23 cellular contexts compared by ENCODE assay signal in genomic region chr11:35348898-35349687, GRCh38.
A peak's percentile ranks its signal among the peaks of the same experiment; 100 is the strongest.
DNase-seq lines count a peak whose midpoint lies in the region; ATAC-seq, FAIRE-seq and TF ChIP-seq lines count a peak whose summit lies in the region.
"Had no signal": no experiment of that assay in that cellular context is flagged by ENCODE, and none has a peak within 500 bp of the region (broad histone marks: within the 10 kb centered on the region; RNA-seq: fewer than 3 reads in every experiment).

No MANE protein-coding gene starts in this region.

- TF ChIP-seq POLR2A in GM12891 (IDR thresholded peaks at IDR 0.05; ENCODE audit: low read depth, low read length) (no peak), gastroesophageal sphincter (IDR thresholded peaks at IDR 0.05) (no peak)

- no peak overlapping the region for H3K4me2 ChIP-seq in neural progenitor cell
- H3K4me2 ChIP-seq: PC-9 had no signal

- intact Hi-C loops in activated naive CD4-positive, alpha-beta T cell treated with anti-CD3 and anti-CD28 coated beads for 36 hours (cut with micrococcal nuclease): no loop called here

- H3K36me3 ChIP-seq in neural progenitor cell (no peaks in the 10 kb centered on the region), gastroesophageal sphincter (no peaks in the 10 kb centered on the region)
- H3K36me3 ChIP-seq: transverse colon had no signal

- ATAC-seq in activated CD8-positive, alpha-beta T cell treated with anti-CD3 and anti-CD28 coated beads, Interleukin-2, amount 10 ng/mL, durations not matched to agents 7 days and 5 days: no peak
- ATAC-seq in HG02571 (IDR thresholded peaks at IDR 0.05; ENCODE audit: unreplicated experiment) (no peak), GM21717 (IDR thresholded peaks at IDR 0.05; ENCODE audit: unreplicated experiment) (no peak), gastroesophageal sphincter (no peak)
- ATAC-seq: left cardiac atrium; sciatic nerve; stimulated activated naive B cell treated with anti-CD40 and anti-IgM and Interleukin-4, amounts not matched to agents 10 μg/mL and 1 μg/mL and 100 μg/mL, for 72 hours; WTC11 had no signal

- H2AFZ ChIP-seq in neural progenitor cell (replicated peaks): no peak overlapping the region
- H2AFZ ChIP-seq: parathyroid adenoma, PC-9 had no signal

- TF ChIP-seq CTCF in neural progenitor cell (IDR thresholded peaks at IDR 0.05) (no peak), gastroesophageal sphincter (IDR thresholded peaks at IDR 0.05) (no peak)

- CTCF ChIA-PET in activated naive CD4-positive, alpha-beta T cell treated with anti-CD3 and anti-CD28 coated beads for 36 hours (lab: Charles Lee): interaction anchor here (0.6 to 1.3 kb wide), 4 partner anchors 11 to 318 kb away, joined by 3 to 10 read pairs (median 4); no protein-coding TSS in a partner anchor
- CTCF ChIA-PET in activated CD8-positive, alpha-beta T cell treated with anti-CD3 and anti-CD28 coated beads, Interleukin-2, amount 10 ng/mL, durations not matched to agents 7 days and 5 days (lab: Charles Lee): interaction anchor here (0.9 to 1.0 kb wide), 2 partner anchors 28 to 42 kb away, joined by 3 read pairs; no protein-coding TSS in a partner anchor

- no peaks in the 10 kb centered on the region for H3K9me3 Mint-ChIP-seq in activated naive CD4-positive, alpha-beta T cell treated with anti-CD3 and anti-CD28 coated beads for 36 hours
- peaks cover 9% of the 10 kb centered on the region for H3K9me3 Mint-ChIP-seq in activated CD8-positive, alpha-beta T cell treated with anti-CD3 and anti-CD28 coated beads, Interleukin-2, amount 10 ng/mL, durations not matched to agents 7 days and 5 days (ENCODE audit: insufficient read depth)
- H3K9me3 Mint-ChIP-seq in neural progenitor cell: no peaks in the 10 kb centered on the region
- H3K9me3 Mint-ChIP-seq: H9, naive B cell, WTC11 had no signal

- H3K4me3 ChIP-seq in neural progenitor cell (no peak overlapping the region), gastroesophageal sphincter (no peak overlapping the region)
- H3K4me3 ChIP-seq: PC-9, transverse colon had no signal

- H3K27me3 Mint-ChIP-seq in activated naive CD4-positive, alpha-beta T cell treated with anti-CD3 and anti-CD28 coated beads for 36 hours (ENCODE audit: low read depth): no peaks in the 10 kb centered on the region
- peaks cover 3% of the 10 kb centered on the region for H3K27me3 Mint-ChIP-seq in activated CD8-positive, alpha-beta T cell treated with anti-CD3 and anti-CD28 coated beads, Interleukin-2, amount 10 ng/mL, durations not matched to agents 7 days and 5 days (ENCODE audit: low read depth)
- peaks cover 2% of the 10 kb centered on the region for H3K27me3 Mint-ChIP-seq in neural progenitor cell (ENCODE audit: insufficient read depth, low read depth)

- DNase-seq in activated naive CD4-positive, alpha-beta T cell treated with anti-CD3 and anti-CD28 coated beads for 36 hours: no peak
- DNase-seq in activated naive CD4-positive, alpha-beta T cell treated with Interleukin-2 at 50 U/mL for 16 hours: no peak
- no peak for DNase-seq in GM12891 (ENCODE audit: insufficient read length, low spot score)
- no peak for DNase-seq in activated CD8-positive, alpha-beta T cell treated with anti-CD3 and anti-CD28 coated beads, Interleukin-2, amount 10 ng/mL, durations not matched to agents 7 days and 5 days
- DNase-seq in neural progenitor cell (ENCODE audit: low spot score): no peak
- DNase-seq: activated gamma-delta T cell; H9; KG1; left cardiac atrium; mesenchymal stem cell; naive B cell; NCI-H187; NCI-H774; PC-9; stimulated activated naive B cell treated with anti-CD40 and anti-IgM and Interleukin-4, amounts not matched to agents 10 μg/mL and 1 μg/mL and 100 μg/mL, for 72 hours; transverse colon had no signal

- POLR2A ChIA-PET in activated CD8-positive, alpha-beta T cell treated with anti-CD3 and anti-CD28 coated beads, Interleukin-2, amount 10 ng/mL, durations not matched to agents 7 days and 5 days (lab: Charles Lee): interaction anchor here (1.4 kb wide), 1 partner anchor 23 kb away, joined by 4 read pairs; no protein-coding TSS in a partner anchor

- H4K20me1 ChIP-seq in neural progenitor cell (ENCODE audit: low read depth): no peaks in the 10 kb centered on the region

- no peak for TF ChIP-seq EP300 in gastroesophageal sphincter (IDR thresholded peaks at IDR 0.05)

- peak overlapping the region; percentile 46 for H3K4me3 Mint-ChIP-seq in activated naive CD4-positive, alpha-beta T cell treated with anti-CD3 and anti-CD28 coated beads for 36 hours
- no peak overlapping the region for H3K4me3 Mint-ChIP-seq in activated CD8-positive, alpha-beta T cell treated with anti-CD3 and anti-CD28 coated beads, Interleukin-2, amount 10 ng/mL, durations not matched to agents 7 days and 5 days
- H3K4me3 Mint-ChIP-seq in neural progenitor cell: no peak overlapping the region
- H3K4me3 Mint-ChIP-seq: H9; stimulated activated naive B cell treated with anti-CD40 and anti-IgM and Interleukin-4, amounts not matched to agents 10 μg/mL and 1 μg/mL and 100 μg/mL, for 72 hours; WTC11 had no signal

- FAIRE-seq in GM12891 (lab: Jason Lieb, UNC): no peak
- FAIRE-seq: colon had no signal

- H3K36me3 Mint-ChIP-seq in activated naive CD4-positive, alpha-beta T cell treated with anti-CD3 and anti-CD28 coated beads for 36 hours (ENCODE audit: low read depth): no peaks in the 10 kb centered on the region
- H3K36me3 Mint-ChIP-seq in activated CD8-positive, alpha-beta T cell treated with anti-CD3 and anti-CD28 coated beads, Interleukin-2, amount 10 ng/mL, durations not matched to agents 7 days and 5 days (ENCODE audit: low read depth): no peaks in the 10 kb centered on the region
- no peaks in the 10 kb centered on the region for H3K36me3 Mint-ChIP-seq in neural progenitor cell
- H3K36me3 Mint-ChIP-seq: naive B cell, WTC11 had no signal

- H3K9ac ChIP-seq in neural progenitor cell: no peak overlapping the region
- H3K9ac ChIP-seq: parathyroid adenoma had no signal

- no peak overlapping the region for H3K27ac ChIP-seq in neural progenitor cell
- no peak overlapping the region for H3K27ac ChIP-seq in gastroesophageal sphincter
- H3K27ac ChIP-seq: parathyroid adenoma, PC-9, transverse colon had no signal

- WGBS in gastroesophageal sphincter (ENCODE audit: low coverage in 1 of 2), 2 donors: 95 to 100% methylated on average over 2 to 10 of the region's 10 CpGs

- no peaks in the 10 kb centered on the region for H3F3A ChIP-seq in neural progenitor cell (ENCODE audit: low read depth)

- H3K4me1 ChIP-seq in neural progenitor cell (peaks cover 11% of the 10 kb centered on the region), gastroesophageal sphincter (peaks cover 0 to 25% (median 15%) of the 10 kb centered on the region in 3 donors)
- H3K4me1 ChIP-seq: parathyroid adenoma, transverse colon had no signal

- peak overlapping the region; percentile 57 for H3K27ac Mint-ChIP-seq in activated naive CD4-positive, alpha-beta T cell treated with anti-CD3 and anti-CD28 coated beads for 36 hours
- peak overlapping the region; percentile 69 for H3K27ac Mint-ChIP-seq in activated CD8-positive, alpha-beta T cell treated with anti-CD3 and anti-CD28 coated beads, Interleukin-2, amount 10 ng/mL, durations not matched to agents 7 days and 5 days
- H3K27ac Mint-ChIP-seq in neural progenitor cell: peak overlapping the region; percentile 38
- H3K27ac Mint-ChIP-seq: stimulated activated naive B cell treated with anti-CD40 and anti-IgM and Interleukin-4, amounts not matched to agents 10 μg/mL and 1 μg/mL and 100 μg/mL, for 72 hours; WTC11 had no signal

- peaks cover 47% of the 10 kb centered on the region for H3K4me1 Mint-ChIP-seq in activated naive CD4-positive, alpha-beta T cell treated with anti-CD3 and anti-CD28 coated beads for 36 hours (ENCODE audit: low read depth)
- H3K4me1 Mint-ChIP-seq in activated CD8-positive, alpha-beta T cell treated with anti-CD3 and anti-CD28 coated beads, Interleukin-2, amount 10 ng/mL, durations not matched to agents 7 days and 5 days (ENCODE audit: low read depth): peaks cover 31% of the 10 kb centered on the region
- H3K4me1 Mint-ChIP-seq in neural progenitor cell: peaks cover 30% of the 10 kb centered on the region

- H3K9me3 ChIP-seq in neural progenitor cell (ENCODE audit: low read depth) (no peaks in the 10 kb centered on the region), gastroesophageal sphincter (no peaks in the 10 kb centered on the region)
- H3K9me3 ChIP-seq: transverse colon had no signal

- H3K79me2 ChIP-seq in neural progenitor cell (ENCODE audit: low read depth): no peaks in the 10 kb centered on the region
- H3K79me2 ChIP-seq: parathyroid adenoma had no signal

- peaks cover 7% of the 10 kb centered on the region for H3K27me3 ChIP-seq in neural progenitor cell
- no peaks in the 10 kb centered on the region for H3K27me3 ChIP-seq in gastroesophageal sphincter
- H3K27me3 ChIP-seq: transverse colon had no signal

TF ChIP-seq in GM12891, 5 proteins besides CTCF, POLR2A, EP300 and RAD21:
- TF ChIP-seq SPI1 (IDR thresholded peaks at IDR 0.05; ENCODE audit: low read depth, low read length): peak; percentile 35
- TF ChIP-seq PAX5 (IDR thresholded peaks at IDR 0.05; ENCODE audit: insufficient read depth, low read length, severe bottlenecking): no peak
